29 cellular contexts compared by ENCODE assay signal in genomic region chr18:36275561-36275960, GRCh38. TPM values are rescaled to one million over a fixed set of nuclear protein-coding genes. Genes with fewer than 3 reads are reported as not detected.
"Had no signal": no experiment of that assay in that cellular context is flagged by ENCODE, and none has a peak within 500 bp of the region (broad histone marks: within the 10 kb centered on the region; RNA-seq: fewer than 3 reads in every experiment).

No MANE protein-coding gene starts in this region.

- H3K36me3 ChIP-seq: lower lobe of right lung, pancreas, prostate gland, sigmoid colon, spleen, suprapubic skin, thoracic aorta, tibial artery, upper lobe of right lung, uterus had no signal

- H3K9me3 Mint-ChIP-seq: naive B cell; natural killer cell treated with Interleukin-12 subunit alpha and Interleukin-12 subunit beta and Interleukin-15 and Interleukin-18, amount 100 ng/mL, for 72 hours; stimulated activated effector memory CD8-positive, alpha-beta T cell treated with anti-CD3 and anti-CD28 coated beads, Interleukin-12 subunit alpha, Interleukin-12 subunit beta, amount 100 ng/mL, for 72 hours; stimulated activated naive CD8-positive, alpha-beta T cell treated with anti-CD3 and anti-CD28 coated beads, Interleukin-15, Interleukin-2, amounts not matched to agents 100 ng/mL and 50 ng/mL, for 24 hours had no signal

- H3K4me1 Mint-ChIP-seq: naive B cell; stimulated activated effector memory CD8-positive, alpha-beta T cell treated with anti-CD3 and anti-CD28 coated beads, Interleukin-12 subunit alpha, Interleukin-12 subunit beta, amount 100 ng/mL, for 72 hours had no signal

- H3K27ac Mint-ChIP-seq: natural killer cell treated with Interleukin-12 subunit alpha and Interleukin-12 subunit beta and Interleukin-15 and Interleukin-18, amount 100 ng/mL, for 72 hours; stimulated activated effector memory CD8-positive, alpha-beta T cell treated with anti-CD3 and anti-CD28 coated beads, Interleukin-12 subunit alpha, Interleukin-12 subunit beta, amount 100 ng/mL, for 72 hours; stimulated activated naive CD8-positive, alpha-beta T cell treated with anti-CD3 and anti-CD28 coated beads, Interleukin-15, Interleukin-2, amounts not matched to agents 100 ng/mL and 50 ng/mL, for 24 hours had no signal

- H3K9me3 ChIP-seq: lower lobe of right lung, pancreas, prostate gland, sigmoid colon, spleen, suprapubic skin, thoracic aorta, tibial artery, upper lobe of right lung, uterus had no signal

- H3K4me3 Mint-ChIP-seq: naive B cell; natural killer cell treated with Interleukin-12 subunit alpha and Interleukin-12 subunit beta and Interleukin-15 and Interleukin-18, amount 100 ng/mL, for 72 hours; stimulated activated effector memory CD8-positive, alpha-beta T cell treated with anti-CD3 and anti-CD28 coated beads, Interleukin-12 subunit alpha, Interleukin-12 subunit beta, amount 100 ng/mL, for 72 hours; stimulated activated naive CD8-positive, alpha-beta T cell treated with anti-CD3 and anti-CD28 coated beads, Interleukin-15, Interleukin-2, amounts not matched to agents 100 ng/mL and 50 ng/mL, for 24 hours had no signal

- H3K36me3 Mint-ChIP-seq: naive B cell; natural killer cell treated with Interleukin-12 subunit alpha and Interleukin-12 subunit beta and Interleukin-15 and Interleukin-18, amount 100 ng/mL, for 72 hours; stimulated activated effector memory CD8-positive, alpha-beta T cell treated with anti-CD3 and anti-CD28 coated beads, Interleukin-12 subunit alpha, Interleukin-12 subunit beta, amount 100 ng/mL, for 72 hours had no signal

- H3K4me1 ChIP-seq: lower lobe of right lung, pancreas, prostate gland, sigmoid colon, spleen, suprapubic skin, tibial artery, upper lobe of right lung, uterus had no signal

- DNase-seq: hippocampal formation; kidney glomerular epithelial cell; left cardiac atrium; left ventricle myocardium superior; lower lobe of right lung; mammary epithelial cell; mesenchymal stem cell; naive B cell; pancreas; posterior cingulate gyrus; retina; right cardiac atrium; sigmoid colon; small intestine; spleen; stimulated activated CD4-positive, alpha-beta T cell treated with anti-CD3 and anti-CD28 coated beads, Interleukin-4, amount 100 ng/mL, for 24 hours; stimulated activated naive CD4-positive, alpha-beta T cell; tibial artery; trophoblast cell; upper lobe of right lung; uterus had no signal

- FAIRE-seq: keratinocyte, pancreas, small intestine had no signal

- ATAC-seq: left cardiac atrium; left lobe of liver; left ventricle myocardium superior; lower lobe of right lung; natural killer cell treated with Interleukin-12 subunit alpha and Interleukin-12 subunit beta and Interleukin-15 and Interleukin-18, amount 100 ng/mL, for 72 hours; pancreas; right cardiac atrium; stimulated activated effector memory CD8-positive, alpha-beta T cell treated with anti-CD3 and anti-CD28 coated beads, Interleukin-12 subunit alpha, Interleukin-12 subunit beta, amount 100 ng/mL, for 72 hours; upper lobe of right lung had no signal

- H3K27me3 ChIP-seq: pancreas, suprapubic skin, uterus had no signal

- H3K4me3 ChIP-seq: lower lobe of right lung, pancreas, prostate gland, sigmoid colon, spleen, suprapubic skin, thoracic aorta, tibial artery, upper lobe of right lung, uterus had no signal

- H3K27ac ChIP-seq: lower lobe of right lung, pancreas, prostate gland, sigmoid colon, spleen, suprapubic skin, thoracic aorta, tibial artery, upper lobe of right lung, uterus had no signal

RNA-seq across cellular contexts. Expression of gene FHOD3, which starts 22.0 kb away (rescaled TPM):
- total RNA-seq: natural killer cell treated with Interleukin-12 subunit alpha and Interleukin-12 subunit beta and Interleukin-15 and Interleukin-18, amount 100 ng/mL, for 72 hours had no signal
